8 cellular contexts compared by ENCODE assay signal in genomic region chr12:79689041-79689476, GRCh38. TPM values are rescaled to one million over a fixed set of nuclear protein-coding genes. Genes with fewer than 3 reads are reported as not detected.
DNase-seq lines count a peak whose midpoint lies in the region; ATAC-seq and TF ChIP-seq lines count a peak whose summit lies in the region.

No MANE protein-coding gene starts in this region.

- no peak for ATAC-seq in CD8-positive, alpha-beta T cell
- ATAC-seq in HG02943 (IDR thresholded peaks at IDR 0.05; ENCODE audit: low read depth, unreplicated experiment) (peak; percentile 0), lower lobe of right lung (no peak), aorta (ENCODE audit: low FRiP score) (no peak)

- H3K9me3 ChIP-seq in CD8-positive, alpha-beta T cell (ENCODE audit: low read length), result no peaks in the 10 kb centered on the region
- H3K9me3 ChIP-seq in ascending aorta (no peaks in the 10 kb centered on the region), lower lobe of right lung (no peaks in the 10 kb centered on the region), aorta (ENCODE audit: control insufficient read depth, low read length) (no peaks in the 10 kb centered on the region)

- intact Hi-C loops in CD8-positive, alpha-beta T cell (cut with DNase I, micrococcal nuclease), result no loop called here
- intact Hi-C loops in ascending aorta (cut with DNase I), result loop anchor here (2.0 kb wide), 1 partner anchor 132 kb away; no protein-coding TSS in a partner anchor
- intact Hi-C loops in lower lobe of right lung (cut with DNase I), result no loop called here
- intact Hi-C loops in aorta (cut with DNase I), result loop anchor here (2.0 to 5.0 kb wide), 2 partner anchors 136 to 267 kb away; no protein-coding TSS in a partner anchor

- H3K27me3 ChIP-seq in CD8-positive, alpha-beta T cell (ENCODE audit: insufficient read depth, low read length), result peaks cover 6% of the 10 kb centered on the region
- H3K27me3 ChIP-seq in ascending aorta, result no peaks in the 10 kb centered on the region
- H3K27me3 ChIP-seq in lower lobe of right lung (ENCODE audit: low read depth), result no peaks in the 10 kb centered on the region
- no peaks in the 10 kb centered on the region for H3K27me3 ChIP-seq in aorta (ENCODE audit: control insufficient read depth in 1 of 2, insufficient read depth in 2 of 2, low read length in 1 of 2)

- TF ChIP-seq CTCF in CD8-positive, alpha-beta T cell (IDR thresholded peaks at IDR 0.05), result no peak
- no peak for TF ChIP-seq CTCF in ascending aorta (IDR thresholded peaks at IDR 0.05)
- no peak for TF ChIP-seq CTCF in lower lobe of right lung (IDR thresholded peaks at IDR 0.05)

- no peak for DNase-seq in CD8-positive, alpha-beta T cell
- DNase-seq in ascending aorta (ENCODE audit: low spot score in 2 of 2), result no peak
- no peak for DNase-seq in lower lobe of right lung
- DNase-seq in aorta, result no peak
- DNase-seq in SIG-M5 (lab: John Stamatoyannopoulos, UW), result no peak
- DNase-seq in activated effector memory CD4-positive, alpha-beta T cell treated with Interleukin-2 at 50 U/mL for 16 hours, result no peak
- DNase-seq in NCI-H1436 (lab: John Stamatoyannopoulos, UW), result no peak

- peak overlapping the region; percentile 50 for H3K4me3 ChIP-seq in CD8-positive, alpha-beta T cell (ENCODE audit: low read depth, low read length)
- peak overlapping the region; percentile 96 to 99 for H3K4me3 ChIP-seq in ascending aorta
- peak overlapping the region; percentile 88 for H3K4me3 ChIP-seq in lower lobe of right lung
- H3K4me3 ChIP-seq in aorta (ENCODE audit: low read length in 2 of 2), result peak overlapping the region; percentile 96 to 99

- H3K27ac Mint-ChIP-seq in CD8-positive, alpha-beta T cell, result no peak overlapping the region

- H3K27me3 Mint-ChIP-seq in CD8-positive, alpha-beta T cell (ENCODE audit: low read depth), result peaks cover 35% of the 10 kb centered on the region

- H3K9me3 Mint-ChIP-seq in CD8-positive, alpha-beta T cell, result no peaks in the 10 kb centered on the region

- H3K4me1 ChIP-seq in CD8-positive, alpha-beta T cell (ENCODE audit: insufficient read depth, low read length), result peaks cover 12% of the 10 kb centered on the region
- H3K4me1 ChIP-seq in ascending aorta (peaks cover 0 to 18% of the 10 kb centered on the region in 2 donors), lower lobe of right lung (peaks cover 22% of the 10 kb centered on the region), aorta (ENCODE audit: control insufficient read depth in 1 of 2, insufficient read depth in 2 of 2, low read length in 2 of 2) (peaks cover 0 to 4% of the 10 kb centered on the region in 2 donors)

- H3K27ac ChIP-seq in CD8-positive, alpha-beta T cell (ENCODE audit: low read depth, low read length), result no peak overlapping the region
- H3K27ac ChIP-seq in ascending aorta (peak overlapping the region; percentile 93 to 99), lower lobe of right lung (peak overlapping the region; percentile 85), aorta (ENCODE audit: low read depth in 1 of 2, low read length in 2 of 2) (peak overlapping the region; percentile 76 to 96)

- WGBS in aorta, 2 donors, result 1% methylated on average over 6 of the region's 6 CpGs

- no peaks in the 10 kb centered on the region for H3K36me3 ChIP-seq in CD8-positive, alpha-beta T cell (ENCODE audit: insufficient read depth, low read length)
- no peaks in the 10 kb centered on the region for H3K36me3 ChIP-seq in ascending aorta
- no peaks in the 10 kb centered on the region for H3K36me3 ChIP-seq in lower lobe of right lung
- no peaks in the 10 kb centered on the region for H3K36me3 ChIP-seq in aorta (ENCODE audit: control insufficient read depth in 1 of 2, insufficient read depth in 2 of 2, low read length in 1 of 2)

- peak overlapping the region; percentile 73 for H3K4me3 Mint-ChIP-seq in CD8-positive, alpha-beta T cell

- CTCF ChIA-PET in CD8-positive, alpha-beta T cell (lab: Charles Lee), result no interaction called here

- peaks cover 13% of the 10 kb centered on the region for H3K4me1 Mint-ChIP-seq in CD8-positive, alpha-beta T cell (ENCODE audit: low read depth)

- peaks cover 2% of the 10 kb centered on the region for H3K36me3 Mint-ChIP-seq in CD8-positive, alpha-beta T cell

- POLR2A ChIA-PET in CD8-positive, alpha-beta T cell (lab: Charles Lee), result no interaction called here

RNA-seq across cellular contexts. Expression of gene PAWR, which starts 1.7 kb away (rescaled TPM):
- 1 to 10 TPM in 1 of 2 experiments, under 1 TPM in 1; 0.58 to 2.0 TPM for total RNA-seq in CD8-positive, alpha-beta T cell
- total RNA-seq in ascending aorta (75.4 TPM), lower lobe of right lung (53.5 TPM), aorta (100 to 1,000 TPM; 110 to 150 TPM)
- polyA plus RNA-seq in aorta, result 10 to 100 TPM; 42.7 to 63.2 TPM

Comparison
In these comparisons a context has a peak if more than half of its experiments do, and no peak if none do; other contexts are left out.
1. RNA of gene PAWR, which starts 1.7 kb away (total RNA-seq): 110 to 150 TPM in aorta, 75.4 TPM in ascending aorta (single experiment) and 53.5 TPM in lower lobe of right lung (single experiment); 0.58 to 2.0 TPM in CD8-positive, alpha-beta T cell; every median in the first group is over 10 times any median in the second.
2. intact Hi-C loops: an anchor here in ascending aorta (2.0 kb wide) and aorta (2.0 to 5.0 kb wide); none called in CD8-positive, alpha-beta T cell and lower lobe of right lung.
3. Peak in every context shown above with its lines, with median percentiles within 50 percentile points of each other: H3K4me3 ChIP-seq.